In genomic region chr18:7414459-7414858, GRCh38 we compare ENCODE assay signal across 18 cellular contexts.
DNase-seq lines count a peak whose midpoint lies in the region; ATAC-seq, FAIRE-seq and TF ChIP-seq lines count a peak whose summit lies in the region.
"Had no signal": no experiment of that assay in that cellular context is flagged by ENCODE, and none has a peak within 500 bp of the region (broad histone marks: within the 10 kb centered on the region; RNA-seq: fewer than 3 reads in every experiment).

No MANE protein-coding gene starts in this region.

- peak; percentile 19 for ATAC-seq in left lobe of liver

- H4K20me1 ChIP-seq in smooth muscle cell (ENCODE audit: low read depth) = no peaks in the 10 kb centered on the region
- H4K20me1 ChIP-seq in Karpas-422 (ENCODE audit: insufficient read depth, low read depth, low read length) = no peaks in the 10 kb centered on the region

- no peaks in the 10 kb centered on the region for H3K9me2 ChIP-seq in Karpas-422 (replicated peaks; ENCODE audit: insufficient read depth, low read length)

- H3K9me3 Mint-ChIP-seq in activated naive CD4-positive, alpha-beta T cell treated with anti-CD3 and anti-CD28 coated beads for 36 hours = peaks cover 3% of the 10 kb centered on the region

- no peak for TF ChIP-seq POLR2A in GM12892 (IDR thresholded peaks at IDR 0.05; ENCODE audit: low read depth, low read length)

- H3K9ac ChIP-seq in smooth muscle cell (ENCODE audit: low read depth) (peak overlapping the region; percentile 38), Karpas-422 (ENCODE audit: low read length) (no peak overlapping the region)

- H2AFZ ChIP-seq in smooth muscle cell (ENCODE audit: low read depth) (peak overlapping the region; percentile 11), Karpas-422 (ENCODE audit: low read length) (no peak overlapping the region)

- intact Hi-C loops in activated naive CD4-positive, alpha-beta T cell treated with anti-CD3 and anti-CD28 coated beads for 36 hours (cut with micrococcal nuclease) = no loop called here

- H3K4me1 ChIP-seq in smooth muscle cell (ENCODE audit: low read depth) (peaks cover 22% of the 10 kb centered on the region), Karpas-422 (ENCODE audit: low read length) (no peaks in the 10 kb centered on the region)
- H3K4me1 ChIP-seq: uterus had no signal

- H3K36me3 Mint-ChIP-seq in activated naive CD4-positive, alpha-beta T cell treated with anti-CD3 and anti-CD28 coated beads for 36 hours (ENCODE audit: low read depth) = no peaks in the 10 kb centered on the region
- H3K36me3 Mint-ChIP-seq: activated naive CD8-positive, alpha-beta T cell treated with anti-CD3 and anti-CD28 coated beads for 36 hours had no signal

- H3K9me3 ChIP-seq in smooth muscle cell (replicated peaks; ENCODE audit: low read depth) (no peaks in the 10 kb centered on the region), Karpas-422 (ENCODE audit: low read length) (peaks cover 7% of the 10 kb centered on the region; the same call in 1 of the 2 replicates)
- H3K9me3 ChIP-seq: uterus had no signal

- no peaks in the 10 kb centered on the region for H3K27me3 Mint-ChIP-seq in activated naive CD4-positive, alpha-beta T cell treated with anti-CD3 and anti-CD28 coated beads for 36 hours (ENCODE audit: low read depth)
- H3K27me3 Mint-ChIP-seq: activated B cell treated with CpG ODN at 0.5 μM for 24 hours; activated naive CD8-positive, alpha-beta T cell treated with anti-CD3 and anti-CD28 coated beads for 36 hours had no signal

- H3K36me3 ChIP-seq in smooth muscle cell (ENCODE audit: low read depth) = no peaks in the 10 kb centered on the region
- H3K36me3 ChIP-seq in Karpas-422 (ENCODE audit: insufficient read depth, low read length) = no peaks in the 10 kb centered on the region
- H3K36me3 ChIP-seq: uterus had no signal

- H3K4me2 ChIP-seq in smooth muscle cell = no peak overlapping the region
- H3K4me2 ChIP-seq in Karpas-422 (ENCODE audit: low read depth, low read length, poor library complexity, severe bottlenecking) = no peak overlapping the region

- FAIRE-seq in GM12892 (lab: Jason Lieb, UNC) = no peak
- FAIRE-seq: islet of Langerhans had no signal

- H3K4me3 ChIP-seq in smooth muscle cell = no peak overlapping the region
- no peak overlapping the region for H3K4me3 ChIP-seq in Karpas-422 (ENCODE audit: low read length)
- H3K4me3 ChIP-seq: coronary artery, uterus had no signal

- no peak overlapping the region for H3K4me3 Mint-ChIP-seq in activated naive CD4-positive, alpha-beta T cell treated with anti-CD3 and anti-CD28 coated beads for 36 hours
- H3K4me3 Mint-ChIP-seq: activated B cell treated with CpG ODN at 0.5 μM for 24 hours; activated naive CD8-positive, alpha-beta T cell treated with anti-CD3 and anti-CD28 coated beads for 36 hours had no signal

- no peaks in the 10 kb centered on the region for H3F3A ChIP-seq in smooth muscle cell (ENCODE audit: low read depth)

- CTCF ChIA-PET in activated naive CD4-positive, alpha-beta T cell treated with anti-CD3 and anti-CD28 coated beads for 36 hours (lab: Charles Lee) = no interaction called here

- no peak overlapping the region for H3K27ac Mint-ChIP-seq in activated naive CD4-positive, alpha-beta T cell treated with anti-CD3 and anti-CD28 coated beads for 36 hours
- H3K27ac Mint-ChIP-seq: activated B cell treated with CpG ODN at 0.5 μM for 24 hours; activated naive CD8-positive, alpha-beta T cell treated with anti-CD3 and anti-CD28 coated beads for 36 hours had no signal

- H3K79me2 ChIP-seq in smooth muscle cell (ENCODE audit: low read depth) (no peaks in the 10 kb centered on the region), Karpas-422 (ENCODE audit: low read length) (no peaks in the 10 kb centered on the region)

- no peaks in the 10 kb centered on the region for H3K4me1 Mint-ChIP-seq in activated naive CD4-positive, alpha-beta T cell treated with anti-CD3 and anti-CD28 coated beads for 36 hours (ENCODE audit: low read depth)
- H3K4me1 Mint-ChIP-seq: activated B cell treated with CpG ODN at 0.5 μM for 24 hours; activated naive CD8-positive, alpha-beta T cell treated with anti-CD3 and anti-CD28 coated beads for 36 hours had no signal

- DNase-seq in H4 (ENCODE audit: low spot score) (peak; percentile 24), epithelial cell of prostate (ENCODE audit: low read depth, low spot score) (no peak), left lobe of liver (ENCODE audit: low spot score) (no peak), smooth muscle cell (lab: John Stamatoyannopoulos, UW; ENCODE audit: unreplicated experiment) (no peak), Karpas-422 (no peak), GM12892 (ENCODE audit: insufficient read length) (no peak), nucleus accumbens (lab: John Stamatoyannopoulos, UW) (no peak)
- no peak for DNase-seq in activated naive CD4-positive, alpha-beta T cell treated with anti-CD3 and anti-CD28 coated beads for 36 hours
- DNase-seq: activated B cell treated with CpG ODN at 0.5 μM for 24 hours; activated CD8-positive, alpha-beta memory T cell treated with anti-CD3 and anti-CD28 coated beads, Interleukin-2, amount 50 U/mL, for 48 hours; activated naive CD8-positive, alpha-beta T cell treated with anti-CD3 and anti-CD28 coated beads for 36 hours; AML-193; DMS79; NCI-H1105; NCI-H345; uterus had no signal

- H3K27me3 ChIP-seq in smooth muscle cell (ENCODE audit: low read depth) = no peaks in the 10 kb centered on the region
- no peaks in the 10 kb centered on the region for H3K27me3 ChIP-seq in Karpas-422 (ENCODE audit: low read length)
- H3K27me3 ChIP-seq: uterus had no signal

- H3K27ac ChIP-seq in epithelial cell of prostate = peak overlapping the region; percentile 70
- peak overlapping the region; percentile 47 for H3K27ac ChIP-seq in smooth muscle cell (ENCODE audit: low read depth)
- H3K27ac ChIP-seq in Karpas-422 (ENCODE audit: low read length) = no peak overlapping the region
- H3K27ac ChIP-seq: uterus had no signal

- WGBS in smooth muscle cell (ENCODE audit: low lambda C conversion rate) = 53% methylated on average over 2 of the region's 2 CpGs

- no peak for TF ChIP-seq CTCF in smooth muscle cell (IDR thresholded peaks at IDR 0.05; ENCODE audit: borderline replicate concordance, insufficient read depth, poor library complexity, severe bottlenecking)
